21 cellular contexts compared by ENCODE assay signal in genomic region chr4:5478116-5478515, GRCh38.
DNase-seq lines count a peak whose midpoint lies in the region; ATAC-seq and TF ChIP-seq lines count a peak whose summit lies in the region.
"Had no signal": no experiment of that assay in that cellular context is flagged by ENCODE, and none has a peak within 500 bp of the region (broad histone marks: within the 10 kb centered on the region; RNA-seq: fewer than 3 reads in every experiment).

No MANE protein-coding gene starts in this region.

- no peaks in the 10 kb centered on the region for H3K4me1 ChIP-seq in endodermal cell (ENCODE audit: control insufficient read depth, insufficient read depth, low read length)
- no peaks in the 10 kb centered on the region for H3K4me1 ChIP-seq in lung (ENCODE audit: control insufficient read depth in 2 of 2, insufficient read depth in 2 of 2, low read length in 2 of 2)
- H3K4me1 ChIP-seq: BE2C, Caco-2 had no signal

- no peaks in the 10 kb centered on the region for H3K4me1 Mint-ChIP-seq in endodermal cell
- H3K4me1 Mint-ChIP-seq in activated CD8-positive, alpha-beta memory T cell treated with anti-CD3 and anti-CD28 coated beads, Interleukin-2, amount 10 ng/mL, durations not matched to agents 7 days and 5 days: no peaks in the 10 kb centered on the region
- H3K4me1 Mint-ChIP-seq: CD4-positive, CD25-positive, alpha-beta regulatory T cell; IgD-negative memory B cell had no signal

- H3K36me3 Mint-ChIP-seq in endodermal cell (ENCODE audit: low read depth): no peaks in the 10 kb centered on the region
- no peaks in the 10 kb centered on the region for H3K36me3 Mint-ChIP-seq in activated CD8-positive, alpha-beta memory T cell treated with anti-CD3 and anti-CD28 coated beads, Interleukin-2, amount 10 ng/mL, durations not matched to agents 7 days and 5 days
- H3K36me3 Mint-ChIP-seq: CD4-positive, CD25-positive, alpha-beta regulatory T cell; IgD-negative memory B cell had no signal

- H3K27me3 ChIP-seq in endodermal cell (ENCODE audit: control insufficient read depth, insufficient read depth, low read length, poor library complexity, severe bottlenecking) (no peaks in the 10 kb centered on the region), lung (ENCODE audit: control insufficient read depth, insufficient read depth) (no peaks in the 10 kb centered on the region)
- H3K27me3 ChIP-seq: BE2C had no signal

- H3K4me3 Mint-ChIP-seq in endodermal cell: no peak overlapping the region
- H3K4me3 Mint-ChIP-seq in activated CD8-positive, alpha-beta memory T cell treated with anti-CD3 and anti-CD28 coated beads, Interleukin-2, amount 10 ng/mL, durations not matched to agents 7 days and 5 days: no peak overlapping the region
- H3K4me3 Mint-ChIP-seq: CD4-positive, CD25-positive, alpha-beta regulatory T cell; HFFc6; IgD-negative memory B cell had no signal

- ATAC-seq in lung (ENCODE audit: insufficient read depth, low FRiP score): no peak
- ATAC-seq in activated CD8-positive, alpha-beta memory T cell treated with anti-CD3 and anti-CD28 coated beads, Interleukin-2, amount 10 ng/mL, durations not matched to agents 7 days and 5 days: no peak
- ATAC-seq: HCT116, HepG2 had no signal

- CTCF ChIA-PET in activated CD8-positive, alpha-beta memory T cell treated with anti-CD3 and anti-CD28 coated beads, Interleukin-2, amount 10 ng/mL, durations not matched to agents 7 days and 5 days (lab: Charles Lee): no interaction called here

- 62% methylated on average over 4 of the region's 4 CpGs; no CpG with 5 or more reads in 1 of the 2 experiments for WGBS in endodermal cell (ENCODE audit: insufficient coverage in 1 of 2, insufficient read length in 1 of 2), 2 experiments
- 68 to 85% methylated on average over 4 of the region's 4 CpGs for WGBS in lung, 2 donors

- no peak for TF ChIP-seq CTCF in endodermal cell (conservative IDR thresholded peaks at IDR 0.05)
- TF ChIP-seq CTCF in lung (IDR thresholded peaks at IDR 0.05; ENCODE audit: control extremely low read depth, extremely low read depth): no peak

- H3K9me3 ChIP-seq in endodermal cell (ENCODE audit: control insufficient read depth, low read length) (no peaks in the 10 kb centered on the region), lung (ENCODE audit: control insufficient read depth in 2 of 2, insufficient read depth in 1 of 2, low read length in 1 of 2) (no peaks in the 10 kb centered on the region)
- H3K9me3 ChIP-seq: BE2C, Caco-2 had no signal

- H3K4me3 ChIP-seq in endodermal cell (ENCODE audit: low read length) (no peak overlapping the region), lung (no peak overlapping the region)
- H3K4me3 ChIP-seq: GM23248 had no signal

- H3K36me3 ChIP-seq in endodermal cell (ENCODE audit: control insufficient read depth, insufficient read depth, low read length): no peaks in the 10 kb centered on the region
- H3K36me3 ChIP-seq in lung (ENCODE audit: control insufficient read depth in 2 of 2, insufficient read depth in 2 of 2, low read length in 2 of 2): no peaks in the 10 kb centered on the region
- H3K36me3 ChIP-seq: BE2C had no signal

- H3K27me3 Mint-ChIP-seq in endodermal cell (ENCODE audit: insufficient read depth): no peaks in the 10 kb centered on the region
- H3K27me3 Mint-ChIP-seq in activated CD8-positive, alpha-beta memory T cell treated with anti-CD3 and anti-CD28 coated beads, Interleukin-2, amount 10 ng/mL, durations not matched to agents 7 days and 5 days: no peaks in the 10 kb centered on the region
- H3K27me3 Mint-ChIP-seq: CD4-positive, CD25-positive, alpha-beta regulatory T cell; IgD-negative memory B cell had no signal

- DNase-seq in NCI-H526 treated with DMSO at 0.1 percent for 48 hours (lab: John Stamatoyannopoulos, UW): peak; percentile 21
- DNase-seq in endodermal cell: peak; percentile 56
- peak; percentile 21 for DNase-seq in lung (ENCODE audit: low spot score)
- DNase-seq in activated CD8-positive, alpha-beta memory T cell treated with anti-CD3 and anti-CD28 coated beads, Interleukin-2, amount 10 ng/mL, durations not matched to agents 7 days and 5 days: no peak
- no peak for DNase-seq in occipital lobe (lab: John Stamatoyannopoulos, UW)
- DNase-seq in D341Med (ENCODE audit: low spot score): no peak
- DNase-seq: ACHN; BE2C; C1 segment of cervical spinal cord; Caco-2; CD4-positive, CD25-positive, alpha-beta regulatory T cell; DMS153; DMS79; GF-D8; GM23248; H7; HFFc6; KBM-7 had no signal

- H3K9ac ChIP-seq in endodermal cell (ENCODE audit: extremely low read depth, low read length, poor library complexity, severe bottlenecking): no peak overlapping the region
- H3K9ac ChIP-seq: GM23248 had no signal

- no peak overlapping the region for H3K27ac Mint-ChIP-seq in endodermal cell
- no peak overlapping the region for H3K27ac Mint-ChIP-seq in activated CD8-positive, alpha-beta memory T cell treated with anti-CD3 and anti-CD28 coated beads, Interleukin-2, amount 10 ng/mL, durations not matched to agents 7 days and 5 days
- H3K27ac Mint-ChIP-seq: CD4-positive, CD25-positive, alpha-beta regulatory T cell; HFFc6; IgD-negative memory B cell had no signal

- peaks cover 21% of the 10 kb centered on the region for H3K9me3 Mint-ChIP-seq in endodermal cell
- H3K9me3 Mint-ChIP-seq in activated CD8-positive, alpha-beta memory T cell treated with anti-CD3 and anti-CD28 coated beads, Interleukin-2, amount 10 ng/mL, durations not matched to agents 7 days and 5 days (ENCODE audit: low read depth): peaks cover 2% of the 10 kb centered on the region

- no peak overlapping the region for H3K27ac ChIP-seq in endodermal cell (ENCODE audit: low read depth, low read length)
- H3K27ac ChIP-seq in lung (ENCODE audit: low read depth in 1 of 2, low read length in 1 of 2): no peak overlapping the region
- H3K27ac ChIP-seq: GM23248 had no signal

Comparison
In these comparisons a context has a peak if more than half of its experiments do, and no peak if none do; other contexts are left out.
1. DNase-seq: peak in NCI-H526 treated with DMSO at 0.1 percent for 48 hours (single experiment), endodermal cell (single experiment) and lung (single experiment); none in activated CD8-positive, alpha-beta memory T cell treated with anti-CD3 and anti-CD28 coated beads, Interleukin-2, amount 10 ng/mL, durations not matched to agents 7 days and 5 days (single experiment), occipital lobe (single experiment) and D341Med (single experiment).